In genomic region chr12:120357104-120357503, GRCh38 we compare ENCODE assay signal across 1 cellular context.
TF ChIP-seq lines count a peak whose summit lies in the region.

No MANE protein-coding gene starts in this region.

TF ChIP-seq in HepG2, 621 proteins besides CTCF, POLR2A, EP300 and RAD21:
- peak; percentile 54; the same call in 1 of the 2 replicates for TF ChIP-seq ZNF629 (CRISPR knock-in tag; conservative IDR thresholded peaks at IDR 0.05)
- TF ChIP-seq ASH2L (IDR thresholded peaks at IDR 0.05; ENCODE audit: insufficient read length, low read depth, low read length) = no peak
